1 cellular context compared by ENCODE assay signal in the genomic region with DNA sequence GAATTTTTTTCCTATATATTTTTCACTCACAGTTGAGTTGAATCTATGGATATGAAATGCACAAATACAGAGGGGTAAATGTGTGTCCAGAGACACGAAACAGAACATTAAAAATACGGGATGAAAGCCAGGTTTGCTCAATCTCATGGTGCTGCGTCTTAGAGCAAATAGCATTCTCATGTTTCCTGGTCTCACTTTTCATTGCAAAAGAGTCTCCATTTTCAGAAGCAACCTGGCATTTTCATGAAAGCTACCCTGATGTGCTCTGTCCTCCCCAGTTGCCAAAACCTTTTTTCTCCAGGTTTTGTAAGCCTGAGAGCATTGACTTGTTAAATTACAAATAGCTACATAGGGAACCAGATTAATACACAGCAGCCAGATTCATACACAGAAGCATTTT.
TF ChIP-seq lines count a peak whose summit lies in the region.

No MANE protein-coding gene starts in this region.

TF ChIP-seq in IMR-90, 13 proteins besides CTCF, POLR2A, EP300 and RAD21:
- TF ChIP-seq RFX5 (IDR thresholded peaks at IDR 0.05; ENCODE audit: low read depth, low read length) (no peak), MAFK (IDR thresholded peaks at IDR 0.05; ENCODE audit: low read depth, low read length) (no peak), CEBPB (IDR thresholded peaks at IDR 0.05; ENCODE audit: low read depth, low read length) (no peak), FOS (IDR thresholded peaks at IDR 0.05; ENCODE audit: low read depth, low read length) (no peak), RCOR1 (IDR thresholded peaks at IDR 0.05; ENCODE audit: insufficient replicate concordance, low read length) (no peak), MXI1 (IDR thresholded peaks at IDR 0.05; ENCODE audit: borderline replicate concordance, low read depth, low read length) (no peak), BHLHE40 (IDR thresholded peaks at IDR 0.05; ENCODE audit: low read depth, low read length) (no peak)
